ENCODE assay signal across 24 cellular contexts in the genomic region with DNA sequence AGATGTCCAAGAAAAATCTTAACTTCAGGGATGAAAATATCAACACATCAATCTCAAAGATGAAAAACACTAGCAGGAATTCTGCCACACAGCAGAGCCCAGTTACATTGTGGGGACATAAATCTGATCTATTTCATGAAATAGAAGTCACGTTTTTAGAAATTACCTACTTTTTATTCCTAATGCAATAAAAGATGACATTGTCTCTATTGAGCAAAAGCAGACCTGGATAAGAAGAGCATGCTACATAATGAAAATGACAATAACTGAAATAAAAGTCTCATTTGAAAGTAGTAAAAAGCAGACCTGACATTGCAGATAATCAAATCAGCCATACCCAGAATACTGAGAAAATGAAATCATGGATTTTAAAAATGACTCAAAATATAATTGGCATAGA.
"Had no signal": no experiment of that assay in that cellular context is flagged by ENCODE, and none has a peak within 500 bp of the region (broad histone marks: within the 10 kb centered on the region; RNA-seq: fewer than 3 reads in every experiment).

No MANE protein-coding gene starts in this region.

- H3K4me1 ChIP-seq: colonic mucosa, foreskin keratinocyte, gastroesophageal sphincter, heart left ventricle, left lung, lower lobe of right lung had no signal

- DNase-seq: colonic mucosa; cortex of kidney; effector CD8-positive, alpha-beta T cell; effector memory CD8-positive, alpha-beta T cell; endodermal cell; erythroblast; foreskin keratinocyte; heart left ventricle; hypothalamus; immature natural killer cell; islet precursor cell; kidney; kidney glomerular epithelial cell; left colon; left lung; left ventricle myocardium superior; lower lobe of right lung; mesenchymal stem cell; mucosa of descending colon; naive B cell had no signal

- H3K27me3 ChIP-seq: colonic mucosa, foreskin keratinocyte, gastroesophageal sphincter, hepatocyte, left lung had no signal

- H3K4me2 ChIP-seq: hepatocyte had no signal

- H3K9me3 ChIP-seq: colonic mucosa, gastroesophageal sphincter, heart left ventricle, left lung, lower lobe of right lung, mucosa of descending colon had no signal

- H3K79me2 ChIP-seq: hepatocyte had no signal

- H3K4me3 ChIP-seq: colonic mucosa, gastroesophageal sphincter, heart left ventricle, hepatocyte, left lung, lower lobe of right lung, mucosa of descending colon had no signal

- H2AFZ ChIP-seq: hepatocyte had no signal

- ATAC-seq: effector memory CD8-positive, alpha-beta T cell; esophagus mucosa; foreskin keratinocyte; gastroesophageal sphincter; heart left ventricle; left colon; left lung; left ventricle myocardium superior; lower lobe of right lung; mucosa of descending colon had no signal

- H3K36me3 ChIP-seq: colonic mucosa, gastroesophageal sphincter, heart left ventricle, left lung, lower lobe of right lung had no signal

- H3K27ac ChIP-seq: colonic mucosa, epithelial cell of prostate, foreskin keratinocyte, gastroesophageal sphincter, heart left ventricle, hepatocyte, left lung, lower lobe of right lung had no signal
